In the genomic region with DNA sequence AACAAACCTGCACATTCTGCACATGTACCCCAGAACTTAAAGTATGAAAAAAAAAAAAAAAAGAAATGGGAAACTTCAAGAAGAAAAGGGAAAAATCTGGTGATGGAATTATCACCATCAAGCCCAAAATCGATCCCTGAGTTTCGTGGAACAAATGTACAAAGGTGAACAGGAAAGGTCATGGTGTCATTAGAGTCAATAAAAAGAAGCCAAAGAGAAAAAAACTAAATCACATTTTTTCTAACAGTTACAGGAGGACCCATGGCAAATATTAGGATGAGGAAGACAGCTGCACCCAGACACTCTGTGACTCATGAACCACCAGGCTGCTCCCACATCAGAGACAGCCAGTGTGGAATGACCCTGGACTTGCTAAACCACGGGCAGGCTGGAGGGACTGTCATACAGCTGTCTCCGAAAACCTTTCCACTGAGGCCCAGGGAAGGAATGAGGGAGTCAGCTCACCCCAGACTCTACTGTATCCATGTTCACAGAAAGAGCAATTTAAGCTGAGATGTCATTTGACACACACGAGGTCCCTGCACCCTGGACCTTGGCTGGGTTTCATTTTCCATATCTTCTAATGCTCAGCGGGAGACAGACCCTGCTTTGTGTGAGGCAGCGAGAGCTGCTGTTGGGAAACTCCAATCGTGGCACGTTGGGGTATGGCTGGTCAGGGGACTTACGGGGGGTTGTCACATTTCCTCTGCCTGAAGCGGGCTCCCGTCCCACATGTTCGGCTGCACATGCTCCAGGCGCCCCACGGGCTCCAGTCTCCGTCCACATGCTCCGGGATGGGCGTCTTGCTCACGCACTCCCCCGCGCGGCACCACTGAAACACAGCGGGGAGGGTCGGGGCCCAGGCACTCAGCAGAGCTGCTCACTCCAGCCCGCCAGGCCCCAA, we compare ENCODE assay signal across 1 cellular context.
TF ChIP-seq lines count a peak whose summit lies in the region.

No MANE protein-coding gene starts in this region.

TF ChIP-seq in HepG2, 621 proteins besides CTCF, POLR2A, EP300 and RAD21 (continued from another document and continues in another):
- TF ChIP-seq, protein P1, sequence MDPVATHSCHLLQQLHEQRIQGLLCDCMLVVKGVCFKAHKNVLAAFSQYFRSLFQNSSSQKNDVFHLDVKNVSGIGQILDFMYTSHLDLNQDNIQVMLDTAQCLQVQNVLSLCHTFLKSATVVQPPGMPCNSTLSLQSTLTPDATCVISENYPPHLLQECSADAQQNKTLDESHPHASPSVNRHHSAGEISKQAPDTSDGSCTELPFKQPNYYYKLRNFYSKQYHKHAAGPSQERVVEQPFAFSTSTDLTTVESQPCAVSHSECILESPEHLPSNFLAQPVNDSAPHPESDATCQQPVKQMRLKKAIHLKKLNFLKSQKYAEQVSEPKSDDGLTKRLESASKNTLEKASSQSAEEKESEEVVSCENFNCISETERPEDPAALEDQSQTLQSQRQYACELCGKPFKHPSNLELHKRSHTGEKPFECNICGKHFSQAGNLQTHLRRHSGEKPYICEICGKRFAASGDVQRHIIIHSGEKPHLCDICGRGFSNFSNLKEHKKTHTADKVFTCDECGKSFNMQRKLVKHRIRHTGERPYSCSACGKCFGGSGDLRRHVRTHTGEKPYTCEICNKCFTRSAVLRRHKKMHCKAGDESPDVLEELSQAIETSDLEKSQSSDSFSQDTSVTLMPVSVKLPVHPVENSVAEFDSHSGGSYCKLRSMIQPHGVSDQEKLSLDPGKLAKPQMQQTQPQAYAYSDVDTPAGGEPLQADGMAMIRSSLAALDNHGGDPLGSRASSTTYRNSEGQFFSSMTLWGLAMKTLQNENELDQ (CRISPR knock-in tag; IDR thresholded peaks at IDR 0.05; ENCODE audit: borderline replicate concordance) = 0 out of 2 replicates have a peak, but pooled peaks have one; percentile 39
- no peak for TF ChIP-seq JDP2 (CRISPR knock-in tag; IDR thresholded peaks at IDR 0.05; ENCODE audit: borderline replicate concordance)
- TF ChIP-seq ZNF460 (CRISPR knock-in tag; IDR thresholded peaks at IDR 0.05; ENCODE audit: borderline replicate concordance) = no peak
- 0 out of 2 replicates have a peak, but pooled peaks have one; percentile 56 for TF ChIP-seq ZNF703 (CRISPR knock-in tag; IDR thresholded peaks at IDR 0.05; ENCODE audit: borderline replicate concordance)
- peak; percentile 48; the same call in 1 of the 2 replicates for TF ChIP-seq ZNF788 (CRISPR knock-in tag; IDR thresholded peaks at IDR 0.05; ENCODE audit: borderline replicate concordance)
- no peak for TF ChIP-seq SRF (IDR thresholded peaks at IDR 0.05; ENCODE audit: low read depth, low read length)
- TF ChIP-seq, protein P2, sequence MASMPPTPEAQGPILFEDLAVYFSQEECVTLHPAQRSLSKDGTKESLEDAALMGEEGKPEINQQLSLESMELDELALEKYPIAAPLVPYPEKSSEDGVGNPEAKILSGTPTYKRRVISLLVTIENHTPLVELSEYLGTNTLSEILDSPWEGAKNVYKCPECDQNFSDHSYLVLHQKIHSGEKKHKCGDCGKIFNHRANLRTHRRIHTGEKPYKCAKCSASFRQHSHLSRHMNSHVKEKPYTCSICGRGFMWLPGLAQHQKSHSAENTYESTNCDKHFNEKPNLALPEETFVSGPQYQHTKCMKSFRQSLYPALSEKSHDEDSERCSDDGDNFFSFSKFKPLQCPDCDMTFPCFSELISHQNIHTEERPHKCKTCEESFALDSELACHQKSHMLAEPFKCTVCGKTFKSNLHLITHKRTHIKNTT (CRISPR knock-in tag; IDR thresholded peaks at IDR 0.05) = no peak
- no peak for TF ChIP-seq ZNF207 (IDR thresholded peaks at IDR 0.05; ENCODE audit: borderline replicate concordance)
- no peak for TF ChIP-seq PTBP1 (IDR thresholded peaks at IDR 0.05; ENCODE audit: low read depth, low read length, poor library complexity, severe bottlenecking)
- no peak for TF ChIP-seq ZNF746 (CRISPR knock-in tag; IDR thresholded peaks at IDR 0.05)
- TF ChIP-seq POGZ (CRISPR knock-in tag; IDR thresholded peaks at IDR 0.05) = peak; percentile 48; the same call in 1 of the 2 replicates
- 0 out of 2 replicates have a peak, but pooled peaks have one; percentile 74 for TF ChIP-seq SMAD9 (CRISPR knock-in tag; IDR thresholded peaks at IDR 0.05)
- 0 out of 2 replicates have a peak, but pooled peaks have one; percentile 68 for TF ChIP-seq ZNF547 (CRISPR knock-in tag; IDR thresholded peaks at IDR 0.05)
- TF ChIP-seq, protein P3, sequence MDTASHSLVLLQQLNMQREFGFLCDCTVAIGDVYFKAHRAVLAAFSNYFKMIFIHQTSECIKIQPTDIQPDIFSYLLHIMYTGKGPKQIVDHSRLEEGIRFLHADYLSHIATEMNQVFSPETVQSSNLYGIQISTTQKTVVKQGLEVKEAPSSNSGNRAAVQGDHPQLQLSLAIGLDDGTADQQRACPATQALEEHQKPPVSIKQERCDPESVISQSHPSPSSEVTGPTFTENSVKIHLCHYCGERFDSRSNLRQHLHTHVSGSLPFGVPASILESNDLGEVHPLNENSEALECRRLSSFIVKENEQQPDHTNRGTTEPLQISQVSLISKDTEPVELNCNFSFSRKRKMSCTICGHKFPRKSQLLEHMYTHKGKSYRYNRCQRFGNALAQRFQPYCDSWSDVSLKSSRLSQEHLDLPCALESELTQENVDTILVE (CRISPR knock-in tag; IDR thresholded peaks at IDR 0.05) = no peak
- TF ChIP-seq, protein P4, sequence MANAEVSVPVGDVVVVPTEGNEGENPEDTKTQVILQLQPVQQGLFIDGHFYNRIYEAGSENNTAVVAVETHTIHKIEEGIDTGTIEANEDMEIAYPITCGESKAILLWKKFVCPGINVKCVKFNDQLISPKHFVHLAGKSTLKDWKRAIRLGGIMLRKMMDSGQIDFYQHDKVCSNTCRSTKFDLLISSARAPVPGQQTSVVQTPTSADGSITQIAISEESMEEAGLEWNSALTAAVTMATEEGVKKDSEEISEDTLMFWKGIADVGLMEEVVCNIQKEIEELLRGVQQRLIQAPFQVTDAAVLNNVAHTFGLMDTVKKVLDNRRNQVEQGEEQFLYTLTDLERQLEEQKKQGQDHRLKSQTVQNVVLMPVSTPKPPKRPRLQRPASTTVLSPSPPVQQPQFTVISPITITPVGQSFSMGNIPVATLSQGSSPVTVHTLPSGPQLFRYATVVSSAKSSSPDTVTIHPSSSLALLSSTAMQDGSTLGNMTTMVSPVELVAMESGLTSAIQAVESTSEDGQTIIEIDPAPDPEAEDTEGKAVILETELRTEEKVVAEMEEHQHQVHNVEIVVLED (CRISPR knock-in tag; IDR thresholded peaks at IDR 0.05; ENCODE audit: borderline replicate concordance) = peak; percentile 43; the same call in 1 of the 2 replicates
- no peak for TF ChIP-seq ATM (IDR thresholded peaks at IDR 0.05; ENCODE audit: borderline replicate concordance)
- TF ChIP-seq, protein P5, sequence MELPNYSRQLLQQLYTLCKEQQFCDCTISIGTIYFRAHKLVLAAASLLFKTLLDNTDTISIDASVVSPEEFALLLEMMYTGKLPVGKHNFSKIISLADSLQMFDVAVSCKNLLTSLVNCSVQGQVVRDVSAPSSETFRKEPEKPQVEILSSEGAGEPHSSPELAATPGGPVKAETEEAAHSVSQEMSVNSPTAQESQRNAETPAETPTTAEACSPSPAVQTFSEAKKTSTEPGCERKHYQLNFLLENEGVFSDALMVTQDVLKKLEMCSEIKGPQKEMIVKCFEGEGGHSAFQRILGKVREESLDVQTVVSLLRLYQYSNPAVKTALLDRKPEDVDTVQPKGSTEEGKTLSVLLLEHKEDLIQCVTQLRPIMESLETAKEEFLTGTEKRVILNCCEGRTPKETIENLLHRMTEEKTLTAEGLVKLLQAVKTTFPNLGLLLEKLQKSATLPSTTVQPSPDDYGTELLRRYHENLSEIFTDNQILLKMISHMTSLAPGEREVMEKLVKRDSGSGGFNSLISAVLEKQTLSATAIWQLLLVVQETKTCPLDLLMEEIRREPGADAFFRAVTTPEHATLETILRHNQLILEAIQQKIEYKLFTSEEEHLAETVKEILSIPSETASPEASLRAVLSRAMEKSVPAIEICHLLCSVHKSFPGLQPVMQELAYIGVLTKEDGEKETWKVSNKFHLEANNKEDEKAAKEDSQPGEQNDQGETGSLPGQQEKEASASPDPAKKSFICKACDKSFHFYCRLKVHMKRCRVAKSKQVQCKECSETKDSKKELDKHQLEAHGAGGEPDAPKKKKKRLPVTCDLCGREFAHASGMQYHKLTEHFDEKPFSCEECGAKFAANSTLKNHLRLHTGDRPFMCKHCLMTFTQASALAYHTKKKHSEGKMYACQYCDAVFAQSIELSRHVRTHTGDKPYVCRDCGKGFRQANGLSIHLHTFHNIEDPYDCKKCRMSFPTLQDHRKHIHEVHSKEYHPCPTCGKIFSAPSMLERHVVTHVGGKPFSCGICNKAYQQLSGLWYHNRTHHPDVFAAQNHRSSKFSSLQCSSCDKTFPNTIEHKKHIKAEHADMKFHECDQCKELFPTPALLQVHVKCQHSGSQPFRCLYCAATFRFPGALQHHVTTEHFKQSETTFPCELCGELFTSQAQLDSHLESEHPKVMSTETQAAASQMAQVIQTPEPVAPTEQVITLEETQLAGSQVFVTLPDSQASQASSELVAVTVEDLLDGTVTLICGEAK (IDR thresholded peaks at IDR 0.05) = no peak
- TF ChIP-seq, protein P5 (CRISPR knock-in tag; IDR thresholded peaks at IDR 0.05) = peak; percentile 73
- TF ChIP-seq ASH2L (IDR thresholded peaks at IDR 0.05; ENCODE audit: insufficient read length, low read depth, low read length) = peak; percentile 42
- no peak for TF ChIP-seq RFX3 (CRISPR knock-in tag; IDR thresholded peaks at IDR 0.05)
- 0 out of 2 replicates have a peak, but pooled peaks have one; percentile 12 for TF ChIP-seq NFYC (CRISPR knock-in tag; IDR thresholded peaks at IDR 0.05)
- TF ChIP-seq, protein P6, sequence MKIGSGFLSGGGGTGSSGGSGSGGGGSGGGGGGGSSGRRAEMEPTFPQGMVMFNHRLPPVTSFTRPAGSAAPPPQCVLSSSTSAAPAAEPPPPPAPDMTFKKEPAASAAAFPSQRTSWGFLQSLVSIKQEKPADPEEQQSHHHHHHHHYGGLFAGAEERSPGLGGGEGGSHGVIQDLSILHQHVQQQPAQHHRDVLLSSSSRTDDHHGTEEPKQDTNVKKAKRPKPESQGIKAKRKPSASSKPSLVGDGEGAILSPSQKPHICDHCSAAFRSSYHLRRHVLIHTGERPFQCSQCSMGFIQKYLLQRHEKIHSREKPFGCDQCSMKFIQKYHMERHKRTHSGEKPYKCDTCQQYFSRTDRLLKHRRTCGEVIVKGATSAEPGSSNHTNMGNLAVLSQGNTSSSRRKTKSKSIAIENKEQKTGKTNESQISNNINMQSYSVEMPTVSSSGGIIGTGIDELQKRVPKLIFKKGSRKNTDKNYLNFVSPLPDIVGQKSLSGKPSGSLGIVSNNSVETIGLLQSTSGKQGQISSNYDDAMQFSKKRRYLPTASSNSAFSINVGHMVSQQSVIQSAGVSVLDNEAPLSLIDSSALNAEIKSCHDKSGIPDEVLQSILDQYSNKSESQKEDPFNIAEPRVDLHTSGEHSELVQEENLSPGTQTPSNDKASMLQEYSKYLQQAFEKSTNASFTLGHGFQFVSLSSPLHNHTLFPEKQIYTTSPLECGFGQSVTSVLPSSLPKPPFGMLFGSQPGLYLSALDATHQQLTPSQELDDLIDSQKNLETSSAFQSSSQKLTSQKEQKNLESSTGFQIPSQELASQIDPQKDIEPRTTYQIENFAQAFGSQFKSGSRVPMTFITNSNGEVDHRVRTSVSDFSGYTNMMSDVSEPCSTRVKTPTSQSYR (CRISPR knock-in tag; IDR thresholded peaks at IDR 0.05; ENCODE audit: borderline replicate concordance) = no peak; the same call in 1 of the 2 replicates
- no peak for TF ChIP-seq MLLT10 (CRISPR knock-in tag; IDR thresholded peaks at IDR 0.05)
- TF ChIP-seq SALL2 (CRISPR knock-in tag; IDR thresholded peaks at IDR 0.05) = peak; percentile 86
- 0 out of 2 replicates have a peak, but pooled peaks have one; percentile 27 for TF ChIP-seq CBFB (CRISPR knock-in tag; IDR thresholded peaks at IDR 0.05)
- peak; percentile 77 for TF ChIP-seq IKZF4 (CRISPR knock-in tag; IDR thresholded peaks at IDR 0.05; ENCODE audit: borderline replicate concordance, low read depth, not compliant biosample characterization)
- TF ChIP-seq ZMAT3 (CRISPR knock-in tag; conservative IDR thresholded peaks at IDR 0.05) = peak; percentile 59; the same call in 1 of the 2 replicates
- no peak for TF ChIP-seq PRMT3 (CRISPR knock-in tag; IDR thresholded peaks at IDR 0.05; ENCODE audit: borderline replicate concordance, low read depth)
- TF ChIP-seq, protein P7, sequence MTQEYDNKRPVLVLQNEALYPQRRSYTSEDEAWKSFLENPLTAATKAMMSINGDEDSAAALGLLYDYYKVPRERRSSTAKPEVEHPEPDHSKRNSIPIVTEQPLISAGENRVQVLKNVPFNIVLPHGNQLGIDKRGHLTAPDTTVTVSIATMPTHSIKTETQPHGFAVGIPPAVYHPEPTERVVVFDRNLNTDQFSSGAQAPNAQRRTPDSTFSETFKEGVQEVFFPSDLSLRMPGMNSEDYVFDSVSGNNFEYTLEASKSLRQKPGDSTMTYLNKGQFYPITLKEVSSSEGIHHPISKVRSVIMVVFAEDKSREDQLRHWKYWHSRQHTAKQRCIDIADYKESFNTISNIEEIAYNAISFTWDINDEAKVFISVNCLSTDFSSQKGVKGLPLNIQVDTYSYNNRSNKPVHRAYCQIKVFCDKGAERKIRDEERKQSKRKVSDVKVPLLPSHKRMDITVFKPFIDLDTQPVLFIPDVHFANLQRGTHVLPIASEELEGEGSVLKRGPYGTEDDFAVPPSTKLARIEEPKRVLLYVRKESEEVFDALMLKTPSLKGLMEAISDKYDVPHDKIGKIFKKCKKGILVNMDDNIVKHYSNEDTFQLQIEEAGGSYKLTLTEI (CRISPR knock-in tag; conservative IDR thresholded peaks at IDR 0.05) = no peak
